In genomic region chr16:28974007-28974436, GRCh38 we compare ENCODE assay signal across 8 cellular contexts. TPM values are rescaled to one million over a fixed set of nuclear protein-coding genes. Genes with fewer than 3 reads are reported as not detected.
DNase-seq lines count a peak whose midpoint lies in the region; ATAC-seq and TF ChIP-seq lines count a peak whose summit lies in the region.

No MANE protein-coding gene starts in this region.

- no peak for TF ChIP-seq POLR2A in ovary (IDR thresholded peaks at IDR 0.05)

- no peak for TF ChIP-seq EP300 in ovary (IDR thresholded peaks at IDR 0.05)

- H3K4me3 ChIP-seq in left ventricle myocardium inferior (peak overlapping the region; percentile 96), ovary (peak overlapping the region; percentile 96)

- no peaks in the 10 kb centered on the region for H3K9me3 ChIP-seq in left ventricle myocardium inferior (replicated peaks)
- no peaks in the 10 kb centered on the region for H3K9me3 ChIP-seq in ovary

- H3K36me3 ChIP-seq in left ventricle myocardium inferior (peaks cover 24% of the 10 kb centered on the region), ovary (no peaks in the 10 kb centered on the region)

- H3K27me3 ChIP-seq in left ventricle myocardium inferior (ENCODE audit: low read depth), result no peaks in the 10 kb centered on the region
- no peaks in the 10 kb centered on the region for H3K27me3 ChIP-seq in ovary

- TF ChIP-seq CTCF in 22Rv1 (IDR thresholded peaks at IDR 0.05) (peak; percentile 84), left ventricle myocardium inferior (IDR thresholded peaks at IDR 0.05; ENCODE audit: borderline replicate concordance) (peak; percentile 67), ovary (IDR thresholded peaks at IDR 0.05) (peak in 1 of 3 donors; percentile 16)

- DNase-seq in G401 (ENCODE audit: low spot score) (peak; percentile 74), NCI-H526 (lab: John Stamatoyannopoulos, UW) (peak; percentile 32 to 70), amniotic stem cell (lab: John Stamatoyannopoulos, UW) (peak; percentile 54), left ventricle myocardium inferior (peak; percentile 40), ovary (peak; percentile 60 to 79 (median 62)), activated gamma-delta T cell treated with Interleukin-2 at 50 U/mL for 16 hours (no peak)

- peak; percentile 17 for ATAC-seq in HG03159 (IDR thresholded peaks at IDR 0.05; ENCODE audit: unreplicated experiment)

- WGBS in ovary, 3 donors, result 0 to 1% (median 1%) methylated on average over 17 of the region's 17 CpGs

- in situ Hi-C loops in G401 (cut with HindIII; ENCODE audit: low sequenced_read_pairs), result no loop called here

- H3K4me1 ChIP-seq in left ventricle myocardium inferior (peaks cover 28% of the 10 kb centered on the region), ovary (ENCODE audit: insufficient read depth) (peaks cover 3% of the 10 kb centered on the region)

- intact Hi-C loops in left ventricle myocardium inferior (cut with micrococcal nuclease) (no loop called here), ovary (cut with DNase I) (no loop called here)

- H3K27ac ChIP-seq in 22Rv1 (peak overlapping the region; percentile 71), left ventricle myocardium inferior (replicated peaks) (peak overlapping the region; percentile 89), ovary (peak overlapping the region; percentile 36 to 52)

RNA-seq across cellular contexts. Expression of gene SPNS1, which starts 0.6 kb away (rescaled TPM):
- 64.4 and 81.8 TPM in 2 replicates for total RNA-seq in G401 (2014; rRNA removed; shearing (Covaris generic))
- 16.5 TPM for total RNA-seq in left ventricle myocardium inferior
- 10 to 100 TPM; 10.1 to 25.5 (median 17.4) TPM for total RNA-seq in ovary
- polyA plus RNA-seq in ovary, result 10 to 100 TPM in 1 of 2 donors, 1 to 10 TPM in 1; 4.5 to 23.7 TPM

RNA-seq across cellular contexts. Expression of gene LAT, which starts 10.8 kb away (rescaled TPM):
- 7.4 TPM in 1 of 2 replicates, not detected in the other for total RNA-seq in G401 (2014; rRNA removed; shearing (Covaris generic))
- total RNA-seq in left ventricle myocardium inferior (0.93 TPM), ovary (1 to 10 TPM; 2.6 to 6.0 (median 4.6) TPM)
- polyA plus RNA-seq in ovary, result 1 to 10 TPM; 1.0 to 4.8 TPM

RNA-seq across cellular contexts. Expression of gene NFATC2IP, which starts 23.3 kb away (rescaled TPM):
- 22.4 and 27.4 TPM in 2 replicates for total RNA-seq in G401 (2014; rRNA removed; shearing (Covaris generic))
- total RNA-seq in left ventricle myocardium inferior (18.1 TPM), ovary (10 to 100 TPM; 18.8 to 29.2 (median 23.3) TPM)
- 10 to 100 TPM; 17.9 to 31.5 TPM for polyA plus RNA-seq in ovary

RNA-seq across cellular contexts. Expression of gene CD19, which starts 42.3 kb away (rescaled TPM):
- 0.10 TPM in 1 of 2 replicates, not detected in the other for total RNA-seq in G401 (2014; rRNA removed; shearing (Covaris generic))
- not detected for total RNA-seq in left ventricle myocardium inferior
- total RNA-seq in ovary, result 1 to 10 TPM in 3 of 7 donors, under 1 TPM in 3, not detected in 1; 0.71 to 1.5 (median 1.1) TPM
- polyA plus RNA-seq in ovary, result 1 to 10 TPM in 1 of 2 donors, under 1 TPM in 1; 0.40 to 2.5 TPM

RNA-seq across cellular contexts. Expression of gene RABEP2, which starts 49.0 kb away (rescaled TPM):
- total RNA-seq in G401 (2014; rRNA removed; shearing (Covaris generic)), result 22.6 and 34.6 TPM in 2 replicates
- 17.7 TPM for total RNA-seq in left ventricle myocardium inferior
- total RNA-seq in ovary, result 10 to 100 TPM in 5 of 7 donors, 1 to 10 TPM in 2; 5.1 to 13.9 (median 11.3) TPM
- polyA plus RNA-seq in ovary, result 10 to 100 TPM in 1 of 2 donors, under 1 TPM in 1; 0.32 to 14.8 TPM
